18 cellular contexts compared by ENCODE assay signal in genomic region chr2:26670171-26670570, GRCh38. TPM values are rescaled to one million over a fixed set of nuclear protein-coding genes. Genes with fewer than 3 reads are reported as not detected.
DNase-seq lines count a peak whose midpoint lies in the region; ATAC-seq, FAIRE-seq and TF ChIP-seq lines count a peak whose summit lies in the region.
"Had no signal": no experiment of that assay in that cellular context is flagged by ENCODE, and none has a peak within 500 bp of the region (broad histone marks: within the 10 kb centered on the region; RNA-seq: fewer than 3 reads in every experiment).

No MANE protein-coding gene starts in this region.

- POLR2A ChIA-PET in H1 (lab: Charles Lee; ENCODE audit: partially characterized antibody) = interaction anchor here (0.6 kb wide), 1 partner anchor 270 kb away, joined by 4 read pairs; no protein-coding TSS in a partner anchor
- POLR2A ChIA-PET in OCI-LY7 (lab: Charles Lee) = interaction anchor here (0.8 kb wide), 1 partner anchor 9 kb away, joined by 4 read pairs; no protein-coding TSS in a partner anchor

- H2AFZ ChIP-seq in H1 (ENCODE audit: low read length) = peak overlapping the region; percentile 62; the same call in 1 of the 2 replicates
- H2AFZ ChIP-seq in OCI-LY7 (ENCODE audit: low read length) = no peak overlapping the region
- no peak overlapping the region for H2AFZ ChIP-seq in Karpas-422 (ENCODE audit: low read length)

- BruUV-seq in OCI-LY7 (replicated peaks; lab: Mats Ljungman, UMichigan) = no TSS peak

- H2AK5ac ChIP-seq in H1 (ENCODE audit: low read depth, low read length) = no peak overlapping the region

- H3K9ac ChIP-seq in H1 (replicated peaks in 1 of 4; ENCODE audit: extremely low read depth in 1 of 4, low read depth in 3 of 4, low read length in 3 of 4) (no peak overlapping the region), Karpas-422 (ENCODE audit: low read length) (no peak overlapping the region)

- H3K4ac ChIP-seq in H1 (replicated peaks; ENCODE audit: insufficient read length, low read depth, low read length) = no peak overlapping the region

- no peak overlapping the region for H3K23ac ChIP-seq in H1 (ENCODE audit: insufficient read length)

- H3K4me1 ChIP-seq in H1 (replicated peaks in 1 of 4; ENCODE audit: control insufficient read depth in 3 of 4, insufficient read depth in 4 of 4, low read length in 3 of 4) (no peaks in the 10 kb centered on the region; a peak in 1 of 7 replicates), OCI-LY7 (ENCODE audit: insufficient read depth, low read length, poor library complexity, severe bottlenecking) (no peaks in the 10 kb centered on the region), Karpas-422 (ENCODE audit: low read length) (no peaks in the 10 kb centered on the region)
- H3K4me1 ChIP-seq: psoas muscle, testis had no signal

- peak overlapping the region; percentile 38 for H3K27ac ChIP-seq in C4-2B
- H3K27ac ChIP-seq in H1 (ENCODE audit: low read depth, low read length) = no peak overlapping the region
- H3K27ac ChIP-seq in OCI-LY7 (ENCODE audit: low read depth, low read length, poor library complexity, severe bottlenecking) = no peak overlapping the region
- no peak overlapping the region for H3K27ac ChIP-seq in Karpas-422 (ENCODE audit: low read length)
- H3K27ac ChIP-seq: psoas muscle, testis had no signal

- H2BK5ac ChIP-seq in H1 (ENCODE audit: low read depth, low read length) = no peak overlapping the region

- TF ChIP-seq POLR2A in H1 (IDR thresholded peaks at IDR 0.05; ENCODE audit: control extremely low read depth in 1 of 2, low read depth in 2 of 2, low read length in 2 of 2) = no peak

- H2BK15ac ChIP-seq in H1 (ENCODE audit: low read length) = no peak overlapping the region

- no peaks in the 10 kb centered on the region for H3K79me1 ChIP-seq in H1 (ENCODE audit: low read depth, low read length)

- H3K9me2 ChIP-seq in OCI-LY7 (ENCODE audit: insufficient read depth, low read length) = no peaks in the 10 kb centered on the region
- H3K9me2 ChIP-seq in Karpas-422 (replicated peaks; ENCODE audit: insufficient read depth, low read length) = no peaks in the 10 kb centered on the region

- no peak overlapping the region for H3K56ac ChIP-seq in H1 (replicated peaks; ENCODE audit: insufficient read length, low read depth, low read length)

- H3K36me3 ChIP-seq in H1 (ENCODE audit: control insufficient read depth in 2 of 4, insufficient read depth in 4 of 4, low read length in 3 of 4) (no peaks in the 10 kb centered on the region), OCI-LY7 (ENCODE audit: insufficient read depth, low read length) (no peaks in the 10 kb centered on the region), Karpas-422 (ENCODE audit: insufficient read depth, low read length) (no peaks in the 10 kb centered on the region)

- WGBS in H1 (ENCODE audit: extremely low coverage in 1 of 2, insufficient coverage in 1 of 2, insufficient read length in 1 of 2, insufficient replicate concordance in 2 of 2, low coverage in 1 of 2, low lambda C conversion rate in 2 of 2, missing lambda C conversion rate in 1 of 2), 2 experiments = 71% methylated on average over 3 of the region's 3 CpGs; no CpG with 5 or more reads in 1 of the 2 experiments

- H3K9me3 ChIP-seq in H1 (ENCODE audit: insufficient read depth in 2 of 2, low read depth in 1 of 2, low read length in 1 of 2) (0 out of 4 replicates have a peak, but pooled peaks cover 0 to 3% of the 10 kb centered on the region in 2 experiments), OCI-LY7 (ENCODE audit: low read length) (no peaks in the 10 kb centered on the region), Karpas-422 (ENCODE audit: low read length) (no peaks in the 10 kb centered on the region)
- H3K9me3 ChIP-seq: testis had no signal

- H3K79me2 ChIP-seq in H1 (ENCODE audit: control insufficient read depth in 1 of 2, insufficient read depth in 2 of 2, low read length in 2 of 2) = no peaks in the 10 kb centered on the region
- H3K79me2 ChIP-seq in OCI-LY7 (ENCODE audit: insufficient read depth, low read depth, low read length) = no peaks in the 10 kb centered on the region
- no peaks in the 10 kb centered on the region for H3K79me2 ChIP-seq in Karpas-422 (ENCODE audit: low read length)

- TF ChIP-seq EP300 in H1 (IDR thresholded peaks at IDR 0.05; ENCODE audit: borderline replicate concordance in 1 of 2, low read depth in 2 of 2, low read length in 2 of 2) = no peak

- ATAC-seq in HG03460 (IDR thresholded peaks at IDR 0.05; ENCODE audit: unreplicated experiment) = no peak
- ATAC-seq: psoas muscle had no signal

- no peak overlapping the region for H3K14ac ChIP-seq in H1 (ENCODE audit: insufficient read length)

- H3K4me2 ChIP-seq in H1 (ENCODE audit: insufficient read depth in 1 of 2, low read depth in 2 of 2, low read length in 2 of 2) (no peak overlapping the region), OCI-LY7 (ENCODE audit: low read length) (no peak overlapping the region), Karpas-422 (ENCODE audit: low read depth, low read length, poor library complexity, severe bottlenecking) (no peak overlapping the region)

- CTCF ChIA-PET in H1 (lab: Charles Lee; ENCODE audit: partially characterized antibody) = interaction anchor here (1.7 kb wide), 1 partner anchor 92 kb away, joined by 3 read pairs; no protein-coding TSS in a partner anchor
- CTCF ChIA-PET in OCI-LY7 (lab: Charles Lee; ENCODE audit: unreplicated experiment) = no interaction called here

- TF ChIP-seq RAD21 in H1 (IDR thresholded peaks at IDR 0.05 in 1 of 2, conservative IDR thresholded peaks at IDR 0.05 in 1 of 2; ENCODE audit: low read depth in 2 of 2, low read length in 2 of 2) = no peak

- H3K4me3 ChIP-seq in H1 (ENCODE audit: extremely low read depth in 1 of 4, insufficient read depth in 2 of 4, low read depth in 3 of 4, low read length in 4 of 4) = no peak overlapping the region
- H3K4me3 ChIP-seq in OCI-LY7 (ENCODE audit: low read depth, low read length, poor library complexity, severe bottlenecking) = no peak overlapping the region
- no peak overlapping the region for H3K4me3 ChIP-seq in Karpas-422 (ENCODE audit: low read length)
- H3K4me3 ChIP-seq: psoas muscle, testis had no signal

- no peaks in the 10 kb centered on the region for H3K23me2 ChIP-seq in H1 (ENCODE audit: low read depth, low read length)

- no peak overlapping the region for H4K91ac ChIP-seq in H1 (replicated peaks; ENCODE audit: insufficient read length, low read length)

- TF ChIP-seq CTCF in C4-2B (conservative IDR thresholded peaks at IDR 0.05) (no peak), H1 (IDR thresholded peaks at IDR 0.05; ENCODE audit: control extremely low read depth in 1 of 3, insufficient read depth in 1 of 3, low read depth in 1 of 3, low read length in 3 of 3) (no peak), OCI-LY7 (conservative IDR thresholded peaks at IDR 0.05; ENCODE audit: low read length) (no peak)

- no peak overlapping the region; the same call in 1 of the 2 replicates for H2BK12ac ChIP-seq in H1 (ENCODE audit: low read depth, low read length)

- intact Hi-C loops in posterior vena cava (cut with DNase I) = no loop called here
- intact Hi-C loops in OCI-LY7 (cut with micrococcal nuclease; ENCODE audit: unreplicated experiment) = no loop called here

- no peak overlapping the region for H2BK120ac ChIP-seq in H1 (replicated peaks; ENCODE audit: low read depth, low read length)

- no peaks in the 10 kb centered on the region for H4K20me1 ChIP-seq in H1 (replicated peaks in 1 of 2; ENCODE audit: control insufficient read depth in 1 of 2, insufficient read depth in 2 of 2, low read length in 2 of 2)
- H4K20me1 ChIP-seq in OCI-LY7 (ENCODE audit: insufficient read depth, low read length) = no peaks in the 10 kb centered on the region
- no peaks in the 10 kb centered on the region for H4K20me1 ChIP-seq in Karpas-422 (ENCODE audit: insufficient read depth, low read depth, low read length)

- no peak overlapping the region for H4K5ac ChIP-seq in H1 (ENCODE audit: insufficient read length, low read depth, low read length)

- DNase-seq in RKO (ENCODE audit: low spot score) (peak; percentile 54), H1 (ENCODE audit: low read depth in 1 of 2, low spot score in 2 of 2) (no peak), posterior vena cava (ENCODE audit: low spot score) (peak; percentile 47), GM19239 (ENCODE audit: insufficient read length, low spot score) (no peak), OCI-LY7 (ENCODE audit: low spot score) (no peak), Karpas-422 (no peak)
- DNase-seq: activated CD4-positive, CD25-positive, alpha-beta regulatory T cell treated with anti-CD3 and anti-CD28 coated beads, Interleukin-2, amount 50 U/mL, for 72 hours; activated CD8-positive, alpha-beta memory T cell treated with anti-CD3 and anti-CD28 coated beads, Interleukin-2, amount 50 U/mL, for 4 hours; activated naive CD4-positive, alpha-beta T cell treated with anti-CD3 and anti-CD28 coated beads, Interleukin-2, amount 50 U/mL, for 16 hours; Calu3; kidney; NCI-H2081 treated with DMSO at 0.1 percent for 48 hours; NCI-H748 treated with DMSO at 0.1 percent for 48 hours; psoas muscle; testis had no signal

- H4K8ac ChIP-seq in H1 (ENCODE audit: extremely low read depth, insufficient read depth, low read length) = no peak overlapping the region

- H3K27me3 ChIP-seq in H1 (replicated peaks in 1 of 4; ENCODE audit: control insufficient read depth in 3 of 4, extremely low read depth in 1 of 4, insufficient read depth in 3 of 4, low read length in 3 of 4) (no peaks in the 10 kb centered on the region; a peak in 1 of 7 replicates), Karpas-422 (ENCODE audit: low read length) (no peaks in the 10 kb centered on the region)
- H3K27me3 ChIP-seq: testis had no signal

- H3K18ac ChIP-seq in H1 (ENCODE audit: extremely low read depth, low read length) = no peak overlapping the region

- FAIRE-seq in H1 (lab: Jason Lieb, UNC) (no peak), GM19239 (lab: Jason Lieb, UNC) (no peak)
- FAIRE-seq: endothelial cell of umbilical vein, kidney had no signal

- H2BK20ac ChIP-seq in H1 (ENCODE audit: low read length) = no peak overlapping the region

RNA-seq across cellular contexts. Expression of gene KCNK3, which starts 22.4 kb away (rescaled TPM):
- 0.11 and 0.30 TPM in 2 replicates for total RNA-seq in H1 (2021; fragmentation: NEBNext Ultra II Directional; extraction: Animal tissue kit (Norgen Biotek cat#: 25700))
- polyA plus RNA-seq in H1 (2011; rRNA removed) = 0.29 and 0.33 TPM in 2 replicates
- polyA plus RNA-seq in H1 (2011; cell fraction: cytosol; rRNA removed) = 0.08 TPM
- polyA plus RNA-seq in H1 (2011; cell fraction: nucleus; rRNA removed) = 0.11 TPM
- 0.05 to 0.24 TPM (median 0.14 TPM) in 4 replicates for polyA plus RNA-seq in H1 (2012, experiment 1 of 2)
- 0.09 TPM for polyA plus RNA-seq in H1 (2012, experiment 2 of 2)
- 0.06 TPM for polyA plus RNA-seq in H1 (2013, experiment 1 of 2)
- polyA plus RNA-seq in H1 (2013, experiment 2 of 2) = 0.04 TPM
- polyA minus RNA-seq in H1 (2011; rRNA and poly(A)+ RNA removed) = 0.06 and 0.15 TPM in 2 replicates
- not detected for polyA minus RNA-seq in H1 (2011; cell fraction: cytosol; rRNA and poly(A)+ RNA removed)
- polyA minus RNA-seq in H1 (2011; cell fraction: nucleus; rRNA and poly(A)+ RNA removed) = not detected
- 10 to 100 TPM; 13.1 to 24.4 TPM for total RNA-seq in posterior vena cava
- total RNA-seq in OCI-LY7 (2014; rRNA removed; shearing (Covaris generic)) = not detected in 2 replicates
- total RNA-seq in OCI-LY7 (2022) = not detected in 2 replicates
- total RNA-seq in Karpas-422 (2014; rRNA removed; shearing (Covaris generic); ENCODE audit: low replicate concordance) = not detected in 2 replicates
- total RNA-seq: Calu3, endothelial cell of umbilical vein had no signal
- polyA plus RNA-seq: endothelial cell of umbilical vein had no signal

RNA-seq across cellular contexts. Expression of gene CIB4, which starts 29.0 kb away (rescaled TPM):
- not detected in 2 replicates for total RNA-seq in H1 (2021; fragmentation: NEBNext Ultra II Directional; extraction: Animal tissue kit (Norgen Biotek cat#: 25700))
- not detected in 2 replicates for polyA plus RNA-seq in H1 (2011; rRNA removed)
- polyA plus RNA-seq in H1 (2011; cell fraction: cytosol; rRNA removed) = not detected
- not detected for polyA plus RNA-seq in H1 (2011; cell fraction: nucleus; rRNA removed)
- not detected in 4 replicates for polyA plus RNA-seq in H1 (2012, experiment 1 of 2)
- polyA plus RNA-seq in H1 (2012, experiment 2 of 2) = not detected
- not detected for polyA plus RNA-seq in H1 (2013, experiment 1 of 2)
- polyA plus RNA-seq in H1 (2013, experiment 2 of 2) = not detected
- polyA minus RNA-seq in H1 (2011; rRNA and poly(A)+ RNA removed) = not detected in 2 replicates
- polyA minus RNA-seq in H1 (2011; cell fraction: cytosol; rRNA and poly(A)+ RNA removed) = not detected
- not detected for polyA minus RNA-seq in H1 (2011; cell fraction: nucleus; rRNA and poly(A)+ RNA removed)
- total RNA-seq in posterior vena cava (not detected), OCI-LY7 (2022) (not detected in 2 replicates)
- not detected in 2 replicates for total RNA-seq in OCI-LY7 (2014; rRNA removed; shearing (Covaris generic))
- total RNA-seq in Karpas-422 (2014; rRNA removed; shearing (Covaris generic); ENCODE audit: low replicate concordance) = not detected in 2 replicates
- total RNA-seq: Calu3, endothelial cell of umbilical vein, kidney, psoas muscle had no signal
- polyA plus RNA-seq: endothelial cell of umbilical vein, psoas muscle had no signal

Comparison
In these comparisons a context has a peak if more than half of its experiments do, and no peak if none do; other contexts are left out.
1. DNase-seq: peak in RKO (single experiment) and posterior vena cava (single experiment); none in H1 (0 of 2), GM19239 (single experiment), OCI-LY7 (single experiment) and Karpas-422 (single experiment).
2. RNA of gene KCNK3, which starts 22.4 kb away (total RNA-seq): 13.1 to 24.4 TPM in posterior vena cava; 0.11 to 0.30 TPM in H1, not detected in OCI-LY7 and not detected in Karpas-422; every median in the first group is over 10 times any median in the second.